In genomic region chr12:121657305-121658008, GRCh38 we compare ENCODE assay signal across 14 cellular contexts. TPM values are rescaled to one million over a fixed set of nuclear protein-coding genes. Genes with fewer than 3 reads are reported as not detected.
DNase-seq lines count a peak whose midpoint lies in the region; ATAC-seq lines count a peak whose summit lies in the region.
"Had no signal": no experiment of that assay in that cellular context is flagged by ENCODE, and none has a peak within 500 bp of the region (broad histone marks: within the 10 kb centered on the region; RNA-seq: fewer than 3 reads in every experiment).

No MANE protein-coding gene starts in this region.

- H2AK5ac ChIP-seq in mesendoderm (ENCODE audit: low read length), result no peak overlapping the region

- H2BK15ac ChIP-seq in mesendoderm (replicated peaks; ENCODE audit: low read depth), result no peak overlapping the region

- intact Hi-C loops in CD4-positive, alpha-beta memory T cell (cut with micrococcal nuclease), result loop anchor here (2.0 kb wide), 1 partner anchor 19 kb away; no protein-coding TSS in a partner anchor

- POLR2A ChIA-PET in CD4-positive, alpha-beta memory T cell (lab: Charles Lee; ENCODE audit: partially characterized antibody), result interaction anchor here (1.0 to 7.7 kb wide), 9 partner anchors 9 to 147 kb away, joined by 3 to 122 read pairs (median 7); partner anchors contain the start of genes MORN3 and ORAI1

- CTCF ChIA-PET in CD4-positive, alpha-beta memory T cell (lab: Charles Lee; ENCODE audit: partially characterized antibody), result interaction anchor here (0.7 to 7.3 kb wide), 6 partner anchors 10 to 155 kb away, joined by 3 to 74 read pairs (median 6); partner anchors contain the start of genes MORN3 and ORAI1

- DNase-seq in CD4-positive, alpha-beta memory T cell, result no peak
- peak; percentile 53 for DNase-seq in mesendoderm
- no peak for DNase-seq in middle frontal gyrus (ENCODE audit: extremely low spot score, low spot score)
- no peak for DNase-seq in substantia nigra (lab: John Stamatoyannopoulos, UW)
- DNase-seq in NCI-H128 (lab: John Stamatoyannopoulos, UW; ENCODE audit: unreplicated experiment), result no peak
- DNase-seq: activated gamma-delta T cell, Calu3, cerebellar nuclear complex, MV-4-11, NCI-H446 had no signal

- H3K56ac ChIP-seq in mesendoderm (ENCODE audit: low read length), result no peak overlapping the region

- H3K9me3 ChIP-seq in CD4-positive, alpha-beta memory T cell (ENCODE audit: control insufficient read depth in 1 of 2, low read length in 2 of 2), result no peaks in the 10 kb centered on the region
- H3K9me3 ChIP-seq: thoracic aorta had no signal

- H2BK120ac ChIP-seq in mesendoderm (ENCODE audit: low read depth, low read length), result no peak overlapping the region

- H3K27ac ChIP-seq in CD4-positive, alpha-beta memory T cell (ENCODE audit: low read depth, low read length), result no peak overlapping the region
- no peak overlapping the region for H3K27ac ChIP-seq in mesendoderm (ENCODE audit: low read depth, low read length)
- no peak overlapping the region for H3K27ac ChIP-seq in substantia nigra (ENCODE audit: low read depth, low read length, poor library complexity, severe bottlenecking)
- H3K27ac ChIP-seq: thoracic aorta had no signal

- H3K4me1 Mint-ChIP-seq in CD4-positive, alpha-beta memory T cell, result peaks cover 41 to 77% (median 55%) of the 10 kb centered on the region in 4 donors
- peaks cover 19 to 22% (median 21%) of the 10 kb centered on the region in 3 donors for H3K4me1 Mint-ChIP-seq in IgD-negative memory B cell
- H3K4me1 Mint-ChIP-seq in activated T-helper 17 cell treated with anti-CD3 and anti-CD28 coated beads, Interleukin-2, amount 50 U/mL, for 72 hours, result peaks cover 23% of the 10 kb centered on the region

- H3K27me3 ChIP-seq in CD4-positive, alpha-beta memory T cell (ENCODE audit: insufficient read depth, low read length), result no peaks in the 10 kb centered on the region
- H3K27me3 ChIP-seq in mesendoderm (ENCODE audit: insufficient read depth, low read length, poor library complexity), result no peaks in the 10 kb centered on the region

- H3K23ac ChIP-seq in mesendoderm (ENCODE audit: low read length), result no peak overlapping the region

- no peak overlapping the region for H2BK5ac ChIP-seq in mesendoderm (ENCODE audit: low read length)

- H3K36me3 ChIP-seq in CD4-positive, alpha-beta memory T cell (ENCODE audit: insufficient read depth, low read length), result no peaks in the 10 kb centered on the region
- no peaks in the 10 kb centered on the region for H3K36me3 ChIP-seq in mesendoderm (ENCODE audit: control insufficient read depth, insufficient read depth, low read length)
- H3K36me3 ChIP-seq: thoracic aorta had no signal

- no peak overlapping the region for H3K4ac ChIP-seq in mesendoderm (ENCODE audit: low read depth, low read length)

- H3K4me3 Mint-ChIP-seq in CD4-positive, alpha-beta memory T cell, result peak overlapping the region; percentile 8 to 94 (median 62)
- H3K4me3 Mint-ChIP-seq in IgD-negative memory B cell, result peak overlapping the region in 3 of 4 donors; percentile 41 to 89 (median 47)
- H3K4me3 Mint-ChIP-seq in activated T-helper 17 cell treated with anti-CD3 and anti-CD28 coated beads, Interleukin-2, amount 50 U/mL, for 72 hours, result peak overlapping the region; percentile 95

- no peak overlapping the region for H4K8ac ChIP-seq in mesendoderm (ENCODE audit: low read depth, low read length)

- no peaks in the 10 kb centered on the region for H3K27me3 Mint-ChIP-seq in CD4-positive, alpha-beta memory T cell
- H3K27me3 Mint-ChIP-seq in IgD-negative memory B cell, result no peaks in the 10 kb centered on the region
- H3K27me3 Mint-ChIP-seq in activated T-helper 17 cell treated with anti-CD3 and anti-CD28 coated beads, Interleukin-2, amount 50 U/mL, for 72 hours, result no peaks in the 10 kb centered on the region

- no peaks in the 10 kb centered on the region for H3K79me1 ChIP-seq in mesendoderm (ENCODE audit: low read length)

- no peak overlapping the region for H3K4me3 ChIP-seq in CD4-positive, alpha-beta memory T cell (ENCODE audit: low read length in 2 of 2)
- H3K4me3 ChIP-seq in mesendoderm (ENCODE audit: low read length), result no peak overlapping the region
- H3K4me3 ChIP-seq: thoracic aorta had no signal

- no peak overlapping the region for H3K4me2 ChIP-seq in mesendoderm (ENCODE audit: low read length)

- H3K4me1 ChIP-seq in CD4-positive, alpha-beta memory T cell (ENCODE audit: insufficient read depth, low read length), result peaks cover 56% of the 10 kb centered on the region
- peaks cover 4% of the 10 kb centered on the region for H3K4me1 ChIP-seq in mesendoderm (ENCODE audit: control insufficient read depth, low read depth, low read length)

- peak; percentile 78 for ATAC-seq in activated T-helper 17 cell treated with anti-CD3 and anti-CD28 coated beads, Interleukin-2, amount 50 U/mL, for 72 hours (replicated peaks)
- ATAC-seq in GM18511 (IDR thresholded peaks at IDR 0.05; ENCODE audit: unreplicated experiment), result no peak

- peaks cover 0 to 5% (median 0%) of the 10 kb centered on the region in 8 donors for H3K9me3 Mint-ChIP-seq in CD4-positive, alpha-beta memory T cell
- H3K9me3 Mint-ChIP-seq in IgD-negative memory B cell, result no peaks in the 10 kb centered on the region
- no peaks in the 10 kb centered on the region for H3K9me3 Mint-ChIP-seq in activated T-helper 17 cell treated with anti-CD3 and anti-CD28 coated beads, Interleukin-2, amount 50 U/mL, for 72 hours

- H3K27ac Mint-ChIP-seq in CD4-positive, alpha-beta memory T cell, result peak overlapping the region; percentile 78 to 100 (median 99)
- H3K27ac Mint-ChIP-seq in IgD-negative memory B cell, result peak overlapping the region; percentile 81 to 89 (median 86)
- H3K27ac Mint-ChIP-seq in activated T-helper 17 cell treated with anti-CD3 and anti-CD28 coated beads, Interleukin-2, amount 50 U/mL, for 72 hours, result peak overlapping the region; percentile 99

- H3K36me3 Mint-ChIP-seq in CD4-positive, alpha-beta memory T cell, result peaks cover 4 to 13% of the 10 kb centered on the region in 2 donors
- peaks cover 1% of the 10 kb centered on the region for H3K36me3 Mint-ChIP-seq in IgD-negative memory B cell
- peaks cover 6% of the 10 kb centered on the region for H3K36me3 Mint-ChIP-seq in activated T-helper 17 cell treated with anti-CD3 and anti-CD28 coated beads, Interleukin-2, amount 50 U/mL, for 72 hours (ENCODE audit: low read depth)

- no peak overlapping the region for H3K9ac ChIP-seq in mesendoderm (ENCODE audit: low read length)

- H3K18ac ChIP-seq in mesendoderm (ENCODE audit: low read length), result no peak overlapping the region

- no peak overlapping the region for H4K5ac ChIP-seq in mesendoderm (ENCODE audit: low read length)

- H3K79me2 ChIP-seq in mesendoderm (ENCODE audit: control insufficient read depth, insufficient read depth, low read length), result no peaks in the 10 kb centered on the region

- no CpG with 5 or more reads among the region's 18 CpGs for WGBS in mesendoderm (ENCODE audit: extremely low coverage, insufficient coverage, low lambda C conversion rate)

RNA-seq across cellular contexts. Expression of gene MORN3, which starts 12.0 kb away (rescaled TPM):
- total RNA-seq in CD4-positive, alpha-beta memory T cell, result 10 to 100 TPM; 14.1 to 17.3 TPM
- polyA plus RNA-seq in CD4-positive, alpha-beta memory T cell, result 1 to 10 TPM; 6.3 to 6.7 TPM
- 0.24 TPM for polyA plus RNA-seq in IgD-negative memory B cell
- 1 to 10 TPM; 1.4 to 2.5 TPM for total RNA-seq in activated T-helper 17 cell treated with anti-CD3 and anti-CD28 coated beads, Interleukin-2, amount 50 U/mL, for 72 hours
- polyA plus RNA-seq in mesendoderm (2013, experiment 1 of 2), result 0.79 TPM
- polyA plus RNA-seq in mesendoderm (2013, experiment 2 of 2), result 0.98 TPM

RNA-seq across cellular contexts. Expression of gene ORAI1, which starts 31.1 kb away (rescaled TPM):
- 10 to 100 TPM; 48.8 to 51.7 TPM for total RNA-seq in CD4-positive, alpha-beta memory T cell
- 100 to 1,000 TPM; 186 to 235 TPM for polyA plus RNA-seq in CD4-positive, alpha-beta memory T cell
- polyA plus RNA-seq in IgD-negative memory B cell, result 109 TPM
- total RNA-seq in activated T-helper 17 cell treated with anti-CD3 and anti-CD28 coated beads, Interleukin-2, amount 50 U/mL, for 72 hours, result 10 to 100 TPM; 24.0 to 31.3 TPM
- polyA plus RNA-seq in mesendoderm (2013, experiment 1 of 2), result 26.1 TPM
- polyA plus RNA-seq in mesendoderm (2013, experiment 2 of 2), result 27.7 TPM

RNA-seq across cellular contexts. Expression of gene TMEM120B, which starts 55.1 kb away (rescaled TPM):
- 10 to 100 TPM; 11.3 to 12.8 TPM for total RNA-seq in CD4-positive, alpha-beta memory T cell
- polyA plus RNA-seq in CD4-positive, alpha-beta memory T cell, result 1 to 10 TPM; 3.3 to 3.5 TPM
- 2.7 TPM for polyA plus RNA-seq in IgD-negative memory B cell
- 10 to 100 TPM in 1 of 2 donors, 1 to 10 TPM in 1; 8.6 to 13.7 TPM for total RNA-seq in activated T-helper 17 cell treated with anti-CD3 and anti-CD28 coated beads, Interleukin-2, amount 50 U/mL, for 72 hours
- polyA plus RNA-seq in mesendoderm (2013, experiment 1 of 2), result 16.1 TPM
- polyA plus RNA-seq in mesendoderm (2013, experiment 2 of 2), result 15.8 TPM

Comparison
In these comparisons a context has a peak if more than half of its experiments do, and no peak if none do; other contexts are left out.
1. RNA of gene MORN3, which starts 12.0 kb away (total RNA-seq): 14.1 to 17.3 TPM in CD4-positive, alpha-beta memory T cell; 1.4 to 2.5 TPM in activated T-helper 17 cell treated with anti-CD3 and anti-CD28 coated beads, Interleukin-2, amount 50 U/mL, for 72 hours; every median in the first group is over 4 times any median in the second.
2. Peak in every context shown above with its lines, with median percentiles within 50 percentile points of each other: H3K27ac Mint-ChIP-seq and H3K4me3 Mint-ChIP-seq.